Comparison of ENCODE assay signal across 1 cellular context in genomic region chr11:128658499-128658898, GRCh38.
TF ChIP-seq lines count a peak whose summit lies in the region.

No MANE protein-coding gene starts in this region.

TF ChIP-seq in SK-N-SH, 30 proteins besides CTCF, POLR2A, EP300 and RAD21 (continued from another document):
- no peak for TF ChIP-seq PBX3 (IDR thresholded peaks at IDR 0.05)
- TF ChIP-seq POLR2AphosphoS5 (IDR thresholded peaks at IDR 0.05; ENCODE audit: low read depth, low read length), result no peak
- no peak for TF ChIP-seq YY1 (IDR thresholded peaks at IDR 0.05; ENCODE audit: low read depth)
- TF ChIP-seq JUND (IDR thresholded peaks at IDR 0.05), result no peak
- TF ChIP-seq SMC3 (IDR thresholded peaks at IDR 0.05; ENCODE audit: low read depth, low read length), result no peak
- TF ChIP-seq SIN3A (IDR thresholded peaks at IDR 0.05; ENCODE audit: borderline replicate concordance, low read depth, low read length), result no peak
- TF ChIP-seq RCOR1 (IDR thresholded peaks at IDR 0.05; ENCODE audit: low read length), result no peak
- TF ChIP-seq FOSL2 (IDR thresholded peaks at IDR 0.05; ENCODE audit: borderline replicate concordance, low read depth), result no peak
- no peak for TF ChIP-seq TEAD4 (IDR thresholded peaks at IDR 0.05; ENCODE audit: borderline replicate concordance, insufficient read depth)
- TF ChIP-seq ELF1 (IDR thresholded peaks at IDR 0.05), result no peak
- no peak for TF ChIP-seq IRF3 (IDR thresholded peaks at IDR 0.05; ENCODE audit: low read depth, low read length)
- no peak for TF ChIP-seq NRF1 (IDR thresholded peaks at IDR 0.05; ENCODE audit: low read depth, low read length)
- TF ChIP-seq ZBTB33 (IDR thresholded peaks at IDR 0.05; ENCODE audit: borderline replicate concordance, low read depth), result no peak
- TF ChIP-seq MAX (IDR thresholded peaks at IDR 0.05; ENCODE audit: low read depth), result no peak
TF ChIP-seq in SK-N-SH: peak in this region for 0.
